In the genomic region with DNA sequence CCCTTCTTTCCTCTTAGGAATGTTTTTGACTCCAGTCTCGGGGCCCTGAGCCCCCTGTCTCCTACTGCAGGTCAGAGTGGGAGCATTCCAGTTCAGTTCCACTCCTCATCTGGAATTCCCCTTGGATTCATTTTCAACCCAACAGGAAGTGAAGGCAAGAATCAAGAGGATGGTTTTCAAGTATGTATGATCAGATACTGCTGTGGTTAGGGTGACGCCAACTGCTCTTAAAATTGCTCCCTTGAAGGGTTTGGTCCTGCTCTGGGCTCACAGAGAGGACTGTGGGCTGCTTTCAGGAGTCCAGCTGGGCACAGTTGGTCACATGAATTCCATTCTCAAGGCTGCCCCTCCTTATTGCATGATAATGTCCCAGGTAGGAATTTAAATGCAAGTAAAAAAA, we compare ENCODE assay signal across 15 cellular contexts. TPM values are rescaled to one million over a fixed set of nuclear protein-coding genes. Genes with fewer than 3 reads are reported as not detected.
DNase-seq lines count a peak whose midpoint lies in the region; ATAC-seq and TF ChIP-seq lines count a peak whose summit lies in the region.
"Had no signal": no experiment of that assay in that cellular context is flagged by ENCODE, and none has a peak within 500 bp of the region (broad histone marks: within the 10 kb centered on the region; RNA-seq: fewer than 3 reads in every experiment).

No MANE protein-coding gene starts in this region.

- H3K27me3 Mint-ChIP-seq in mesothelial cell of epicardium (ENCODE audit: low read depth): no peaks in the 10 kb centered on the region
- H3K27me3 Mint-ChIP-seq: activated B cell treated with CpG ODN at 0.5 μM for 24 hours had no signal

- H3K27ac ChIP-seq in dorsolateral prefrontal cortex: no peak overlapping the region

- H3K27me3 ChIP-seq in dorsolateral prefrontal cortex: peaks cover 0 to 2% (median 0%) of the 10 kb centered on the region in 45 donors
- H3K27me3 ChIP-seq: upper lobe of left lung had no signal

- H3K4me3 ChIP-seq in fibroblast of villous mesenchyme (ENCODE audit: low read depth, low read length) (no peak overlapping the region), dorsolateral prefrontal cortex (no peak overlapping the region)
- H3K4me3 ChIP-seq: upper lobe of left lung had no signal

- DNase-seq in A172 (ENCODE audit: low spot score) (peak; percentile 93), OCI-M1 (lab: John Stamatoyannopoulos, UW) (peak; percentile 26), fibroblast of villous mesenchyme (ENCODE audit: low read depth) (peak; percentile 87), mesothelial cell of epicardium (ENCODE audit: low spot score in 2 of 2, unreplicated experiment in 2 of 2) (no peak), DMS 273 treated with DMSO at 0.1 percent for 48 hours (lab: John Stamatoyannopoulos, UW) (no peak), germinal center (ENCODE audit: low spot score) (no peak), dorsolateral prefrontal cortex (no peak)
- DNase-seq: activated B cell treated with CpG ODN at 0.5 μM for 24 hours; anterior cingulate cortex; effector memory CD4-positive, alpha-beta T cell; head of caudate nucleus; NCI-H2107; SW 1271; upper lobe of left lung had no signal

- H3K36me3 Mint-ChIP-seq in mesothelial cell of epicardium: no peaks in the 10 kb centered on the region

- H3K4me3 Mint-ChIP-seq in mesothelial cell of epicardium: no peak overlapping the region
- H3K4me3 Mint-ChIP-seq: activated B cell treated with CpG ODN at 0.5 μM for 24 hours had no signal

- no peaks in the 10 kb centered on the region for H3K9me3 Mint-ChIP-seq in mesothelial cell of epicardium
- H3K9me3 Mint-ChIP-seq: activated B cell treated with CpG ODN at 0.5 μM for 24 hours had no signal

- H3K4me1 Mint-ChIP-seq in mesothelial cell of epicardium: peaks cover 32% of the 10 kb centered on the region
- H3K4me1 Mint-ChIP-seq: activated B cell treated with CpG ODN at 0.5 μM for 24 hours had no signal

- H3K27ac Mint-ChIP-seq in mesothelial cell of epicardium: no peak overlapping the region
- H3K27ac Mint-ChIP-seq: activated B cell treated with CpG ODN at 0.5 μM for 24 hours had no signal

- intact Hi-C loops in dorsolateral prefrontal cortex (cut with DNase I): no loop called here

- ATAC-seq in GM18502 (IDR thresholded peaks at IDR 0.05; ENCODE audit: poor library complexity, unreplicated experiment): peak; percentile 75

- TF ChIP-seq CTCF in fibroblast of villous mesenchyme (IDR thresholded peaks at IDR 0.05; ENCODE audit: insufficient read depth, low read depth, low read length) (no peak), mesothelial cell of epicardium (IDR thresholded peaks at IDR 0.05; ENCODE audit: unreplicated experiment) (no peak), dorsolateral prefrontal cortex (IDR thresholded peaks at IDR 0.05 in 54 of 56, conservative IDR thresholded peaks at IDR 0.05 in 2 of 56; ENCODE audit: low read depth in 1 of 56, partially characterized antibody in 56 of 56) (no peak)

RNA-seq across cellular contexts. Expression of a gene that starts 22.1 kb away (rescaled TPM):
- 0.14 TPM in 1 of 2 replicates, not detected in the other for total RNA-seq in A172 (2014; rRNA removed; shearing (Covaris generic))
- total RNA-seq in fibroblast of villous mesenchyme (under 0.01 TPM in 1 of 2 replicates, not detected in the other), mesothelial cell of epicardium (14.4 to 15.0 TPM (median 14.7 TPM) in 3 replicates), dorsolateral prefrontal cortex (1 to 10 TPM in 110 of 120 experiments, under 1 TPM in 10; 0.45 to 6.3 (median 2.0) TPM)
- total RNA-seq: activated B cell treated with CpG ODN at 0.5 μM for 24 hours had no signal

Comparison
In these comparisons a context has a peak if more than half of its experiments do, and no peak if none do; other contexts are left out.
1. DNase-seq: peak in A172 (single experiment), OCI-M1 (single experiment) and fibroblast of villous mesenchyme (single experiment); none in mesothelial cell of epicardium (0 of 2), DMS 273 treated with DMSO at 0.1 percent for 48 hours (single experiment), germinal center (single experiment) and dorsolateral prefrontal cortex (0 of 10).